14 cellular contexts compared by ENCODE assay signal in genomic region chr17:1989135-1989534, GRCh38. TPM values are rescaled to one million over a fixed set of nuclear protein-coding genes. Genes with fewer than 3 reads are reported as not detected.
A peak's percentile ranks its signal among the peaks of the same experiment; 100 is the strongest.
DNase-seq lines count a peak whose midpoint lies in the region; ATAC-seq and TF ChIP-seq lines count a peak whose summit lies in the region.
"Had no signal": no experiment of that assay in that cellular context is flagged by ENCODE, and none has a peak within 500 bp of the region (broad histone marks: within the 10 kb centered on the region; RNA-seq: fewer than 3 reads in every experiment).

No MANE protein-coding gene starts in this region.

- no peak overlapping the region for H4K91ac ChIP-seq in neuronal stem cell (ENCODE audit: low read depth, low read length, poor library complexity)

- H3K4me3 ChIP-seq in AG10803 (ENCODE audit: low read length) (no peak overlapping the region), PC-3 (ENCODE audit: low read length) (peak overlapping the region; percentile 53), neuronal stem cell (ENCODE audit: low read length in 2 of 2) (no peak overlapping the region)
- H3K4me3 ChIP-seq: colonic mucosa had no signal

- H3K27me3 ChIP-seq in PC-3 (ENCODE audit: low read length) = no peaks in the 10 kb centered on the region
- H3K27me3 ChIP-seq in neuronal stem cell (ENCODE audit: control insufficient read depth in 3 of 3, insufficient read depth in 3 of 3, low read depth in 1 of 3, low read length in 3 of 3) = peaks cover 0 to 12% (median 0%) of the 10 kb centered on the region in 3 experiments
- H3K27me3 ChIP-seq: colonic mucosa had no signal

- H4K8ac ChIP-seq in neuronal stem cell (ENCODE audit: low read depth, low read length) = no peak overlapping the region

- H2BK120ac ChIP-seq in neuronal stem cell (ENCODE audit: low read depth, low read length) = no peak overlapping the region

- CTCF ChIA-PET in PC-3 (lab: Charles Lee) = no interaction called here

- no peak overlapping the region for H3K23ac ChIP-seq in neuronal stem cell (ENCODE audit: low read depth, low read length, poor library complexity)

- H3K79me2 ChIP-seq in PC-3 (ENCODE audit: low read length) = 0 out of 2 replicates have a peak, but pooled peaks cover 6% of the 10 kb centered on the region

- ATAC-seq in PC-3 (peak; percentile 99), GM21737 (IDR thresholded peaks at IDR 0.05; ENCODE audit: unreplicated experiment) (no peak)
- ATAC-seq: WTC11 had no signal

- no peak overlapping the region for H2BK15ac ChIP-seq in neuronal stem cell (ENCODE audit: low read length)

- H3K79me1 ChIP-seq in neuronal stem cell (ENCODE audit: low read depth, low read length) = no peaks in the 10 kb centered on the region

- H3K9me2 ChIP-seq in PC-3 (replicated peaks; ENCODE audit: low read length) = no peaks in the 10 kb centered on the region

- no peak overlapping the region for H2AK5ac ChIP-seq in neuronal stem cell (ENCODE audit: low read depth, low read length)

- H3K18ac ChIP-seq in neuronal stem cell (ENCODE audit: low read length) = no peak overlapping the region

- in situ Hi-C loops in KBM-7 (cut with MboI; ENCODE audit: low pct_unique_long_range_greater_than_20kb, low sequenced_read_pairs) = no loop called here

- BruUV-seq in PC-3 (replicated peaks; lab: Mats Ljungman, UMichigan) = no TSS peak

- H3F3A ChIP-seq in PC-3 (ENCODE audit: low read length, unreplicated experiment) = no peaks in the 10 kb centered on the region

- no CpG with 5 or more reads among the region's 10 CpGs for WGBS in neuronal stem cell (ENCODE audit: extremely low coverage in 2 of 2, insufficient read length in 2 of 2, insufficient replicate concordance in 1 of 2), 2 donors

- H3K9me3 ChIP-seq in PC-3 (ENCODE audit: low read length) (no peaks in the 10 kb centered on the region), neuronal stem cell (replicated peaks in 1 of 2; ENCODE audit: control insufficient read depth in 2 of 2, insufficient read depth in 1 of 2, low read depth in 1 of 2, low read length in 2 of 2) (no peaks in the 10 kb centered on the region)
- H3K9me3 ChIP-seq: colonic mucosa had no signal

- H2BK12ac ChIP-seq in neuronal stem cell (ENCODE audit: low read length) = no peak overlapping the region

- peak overlapping the region; percentile 48 for H3K9ac ChIP-seq in PC-3 (ENCODE audit: low read length)
- no peak overlapping the region for H3K9ac ChIP-seq in neuronal stem cell (ENCODE audit: low read depth, low read length, poor library complexity)

- POLR2A ChIA-PET in PC-3 (lab: Charles Lee; ENCODE audit: unreplicated experiment) = no interaction called here

- DNase-seq in AG10803 (ENCODE audit: low read depth) (peak; percentile 91), PC-3 (peak; percentile 92), dedifferentiated amniotic fluid mesenchymal stem cell (ENCODE audit: extremely low spot score) (peak; percentile 84), neuronal stem cell (ENCODE audit: low spot score) (no peak), NCI-H1436 treated with DMSO at 0.1 percent for 48 hours (lab: John Stamatoyannopoulos, UW) (no peak), KBM-7 (no peak), mesenteric fat pad (ENCODE audit: low spot score) (no peak)
- DNase-seq: CD8-positive, alpha-beta memory T cell; colonic mucosa; NCI-H2029; SHP77; stimulated activated CD8-positive, alpha-beta memory T cell treated with anti-CD3 and anti-CD28 coated beads, Interleukin-4, amount 100 ng/mL, for 48 hours had no signal

- no peak overlapping the region for H2BK5ac ChIP-seq in neuronal stem cell (ENCODE audit: low read length)

- H2AFZ ChIP-seq in PC-3 (ENCODE audit: low read length) (peak overlapping the region; percentile 69), neuronal stem cell (ENCODE audit: low read length) (no peak overlapping the region)

- peak overlapping the region; percentile 79 for H3K27ac ChIP-seq in PC-3 (ENCODE audit: low read length)
- no peak overlapping the region for H3K27ac ChIP-seq in neuronal stem cell (replicated peaks; ENCODE audit: low read length)
- H3K27ac ChIP-seq: colonic mucosa had no signal

- H3K4me1 ChIP-seq in PC-3 (ENCODE audit: insufficient read depth, low read length) (peaks cover 15% of the 10 kb centered on the region), neuronal stem cell (ENCODE audit: control insufficient read depth in 2 of 2, insufficient read depth in 1 of 2, low read depth in 1 of 2, low read length in 2 of 2) (peaks cover 0 to 9% of the 10 kb centered on the region in 2 donors)
- H3K4me1 ChIP-seq: colonic mucosa had no signal

- H3K4ac ChIP-seq in neuronal stem cell (ENCODE audit: low read length) = no peak overlapping the region

- H4K20me1 ChIP-seq in PC-3 (ENCODE audit: low read length) = no peaks in the 10 kb centered on the region

- no peaks in the 10 kb centered on the region for H3K36me3 ChIP-seq in PC-3 (ENCODE audit: low read depth, low read length)
- no peaks in the 10 kb centered on the region for H3K36me3 ChIP-seq in neuronal stem cell (replicated peaks in 1 of 2; ENCODE audit: control insufficient read depth in 2 of 2, insufficient read depth in 2 of 2, low read length in 2 of 2)
- H3K36me3 ChIP-seq: colonic mucosa had no signal

- TF ChIP-seq CTCF in AG10803 (conservative IDR thresholded peaks at IDR 0.05; ENCODE audit: low read length) (no peak), PC-3 (conservative IDR thresholded peaks at IDR 0.05; ENCODE audit: low read depth, low read length) (no peak)

- peak overlapping the region; percentile 5 for H3K14ac ChIP-seq in neuronal stem cell (ENCODE audit: low read length)

- intact Hi-C loops in PC-3 (cut with micrococcal nuclease) = no loop called here

- H3K4me2 ChIP-seq in PC-3 (ENCODE audit: low read length) (peak overlapping the region; percentile 76), neuronal stem cell (ENCODE audit: insufficient read depth, low read length, poor library complexity, severe bottlenecking) (no peak overlapping the region)

RNA-seq across cellular contexts. Expression of gene RTN4RL1, which starts 36.0 kb away (rescaled TPM):
- total RNA-seq in PC-3 (2014; rRNA removed) (6.9 and 7.9 TPM in 2 replicates), mesenteric fat pad (11.2 TPM)
- 4.0 TPM for polyA plus RNA-seq in neuronal stem cell (2013, experiment 1 of 2)
- 3.9 TPM for polyA plus RNA-seq in neuronal stem cell (2013, experiment 2 of 2)

RNA-seq across cellular contexts. Expression of gene DPH1, which starts 40.8 kb away (rescaled TPM):
- total RNA-seq in PC-3 (2014; rRNA removed) = 47.9 and 57.4 TPM in 2 replicates
- polyA plus RNA-seq in neuronal stem cell (2013, experiment 1 of 2) = 19.6 TPM
- polyA plus RNA-seq in neuronal stem cell (2013, experiment 2 of 2) = 18.0 TPM
- 35.6 TPM for total RNA-seq in mesenteric fat pad

RNA-seq across cellular contexts. Expression of gene OVCA2, which starts 52.7 kb away (rescaled TPM):
- total RNA-seq in PC-3 (2014; rRNA removed) (45.7 and 58.6 TPM in 2 replicates), mesenteric fat pad (23.6 TPM)
- 13.9 TPM for polyA plus RNA-seq in neuronal stem cell (2013, experiment 1 of 2)
- 14.2 TPM for polyA plus RNA-seq in neuronal stem cell (2013, experiment 2 of 2)

Comparison
In these comparisons a context has a peak if more than half of its experiments do, and no peak if none do; other contexts are left out.
1. DNase-seq: peak in AG10803 (single experiment), PC-3 (single experiment) and dedifferentiated amniotic fluid mesenchymal stem cell (single experiment); none in neuronal stem cell (single experiment), NCI-H1436 treated with DMSO at 0.1 percent for 48 hours (single experiment), KBM-7 (single experiment) and mesenteric fat pad (single experiment).